10 cellular contexts compared by ENCODE assay signal in genomic region chr1:161021959-161022332, GRCh38. TPM values are rescaled to one million over a fixed set of nuclear protein-coding genes. Genes with fewer than 3 reads are reported as not detected.
A peak's percentile ranks its signal among the peaks of the same experiment; 100 is the strongest.
DNase-seq lines count a peak whose midpoint lies in the region; ATAC-seq, FAIRE-seq and TF ChIP-seq lines count a peak whose summit lies in the region.
"Had no signal": no experiment of that assay in that cellular context is flagged by ENCODE, and none has a peak within 500 bp of the region (broad histone marks: within the 10 kb centered on the region; RNA-seq: fewer than 3 reads in every experiment).

No MANE protein-coding gene starts in this region.

- CTCF ChIA-PET in CD4-positive, alpha-beta memory T cell (lab: Charles Lee; ENCODE audit: partially characterized antibody), result interaction anchor here (0.8 to 5.0 kb wide), 7 partner anchors 11 to 169 kb away, joined by 4 to 42 read pairs (median 7); partner anchors contain the start of genes KLHDC9 and TSTD1

- no peaks in the 10 kb centered on the region for H3K36me3 ChIP-seq in CD4-positive, alpha-beta memory T cell (ENCODE audit: insufficient read depth, low read length)
- no peaks in the 10 kb centered on the region for H3K36me3 ChIP-seq in bronchial epithelial cell (ENCODE audit: control insufficient read depth, insufficient read depth, low read length)
- no peaks in the 10 kb centered on the region for H3K36me3 ChIP-seq in HAP-1 (replicated peaks)
- H3K36me3 ChIP-seq: cardiac muscle cell had no signal

- peaks cover 0 to 2% of the 10 kb centered on the region in 2 donors for H3K36me3 Mint-ChIP-seq in CD4-positive, alpha-beta memory T cell
- peaks cover 3 to 4% of the 10 kb centered on the region in 2 donors for H3K36me3 Mint-ChIP-seq in naive B cell

- intact Hi-C loops in CD4-positive, alpha-beta memory T cell (cut with micrococcal nuclease), result loop anchor here (1.0 kb wide), 1 partner anchor 16 kb away; the partner anchor contains the start of gene TSTD1

- H3K27ac ChIP-seq in CD4-positive, alpha-beta memory T cell (ENCODE audit: low read depth, low read length), result peak overlapping the region; percentile 46

- H3K27me3 Mint-ChIP-seq in CD4-positive, alpha-beta memory T cell, result no peaks in the 10 kb centered on the region
- no peaks in the 10 kb centered on the region for H3K27me3 Mint-ChIP-seq in naive B cell

- in situ Hi-C loops in HAP-1 (cut with MboI; ENCODE audit: low sequenced_read_pairs), result no loop called here

- no peak for ATAC-seq in naive B cell (ENCODE audit: low read depth in 2 of 2)
- ATAC-seq in HG03045 (IDR thresholded peaks at IDR 0.05; ENCODE audit: unreplicated experiment), result no peak

- no peak for DNase-seq in CD4-positive, alpha-beta memory T cell
- DNase-seq in LNCaP clone FGC (ENCODE audit: low read depth) (no peak), bronchial epithelial cell (ENCODE audit: low read depth) (peak; percentile 97), naive B cell (no peak), foreskin melanocyte (no peak), DMS79 (lab: John Stamatoyannopoulos, UW) (no peak), HAP-1 (ENCODE audit: low spot score in 2 of 2) (no peak)
- DNase-seq: stimulated activated CD4-positive, alpha-beta T cell treated with anti-CD3 and anti-CD28 coated beads, Interleukin-2, amount 100 ng/mL, for 24 hours had no signal

- H3K4me3 ChIP-seq in CD4-positive, alpha-beta memory T cell (ENCODE audit: low read length in 2 of 2), result no peak overlapping the region
- peak overlapping the region; percentile 76 for H3K4me3 ChIP-seq in LNCaP clone FGC (ENCODE audit: low read depth, low read length)
- H3K4me3 ChIP-seq in bronchial epithelial cell (ENCODE audit: low read depth, low read length), result peak overlapping the region; percentile 37
- H3K4me3 ChIP-seq in HAP-1, result no peak overlapping the region; the same call in 1 of the 2 replicates

- TF ChIP-seq CTCF in LNCaP clone FGC (IDR thresholded peaks at IDR 0.05; ENCODE audit: control insufficient read depth, extremely low read depth, insufficient read depth) (no peak), bronchial epithelial cell (IDR thresholded peaks at IDR 0.05; ENCODE audit: insufficient read depth, low read length, severe bottlenecking) (no peak)

- POLR2A ChIA-PET in CD4-positive, alpha-beta memory T cell (lab: Charles Lee; ENCODE audit: partially characterized antibody), result interaction anchor here (0.6 to 2.8 kb wide), 14 partner anchors 8 to 185 kb away, joined by 3 to 62 read pairs (median 6); partner anchors contain the start of genes ARHGAP30, B4GALT3, DEDD and KLHDC9

- H3K27me3 ChIP-seq in CD4-positive, alpha-beta memory T cell (ENCODE audit: insufficient read depth, low read length), result no peaks in the 10 kb centered on the region
- H3K27me3 ChIP-seq in bronchial epithelial cell (ENCODE audit: control insufficient read depth, insufficient read depth, low read length) (no peaks in the 10 kb centered on the region), HAP-1 (ENCODE audit: low read depth) (no peaks in the 10 kb centered on the region)
- H3K27me3 ChIP-seq: cardiac muscle cell had no signal

- H3K27ac Mint-ChIP-seq in CD4-positive, alpha-beta memory T cell, result peak overlapping the region in 5 of 7 donors; percentile 86 to 99 (median 95)
- peak overlapping the region in 4 of 6 donors; percentile 91 to 98 (median 95) for H3K27ac Mint-ChIP-seq in naive B cell

- H3K9me3 Mint-ChIP-seq in CD4-positive, alpha-beta memory T cell, result peaks cover 0 to 2% (median 0%) of the 10 kb centered on the region in 8 donors
- H3K9me3 Mint-ChIP-seq in naive B cell, result peaks cover 0 to 3% (median 2%) of the 10 kb centered on the region in 7 donors

- peak overlapping the region in 6 of 8 donors; percentile 89 to 97 (median 94) for H3K4me3 Mint-ChIP-seq in CD4-positive, alpha-beta memory T cell
- H3K4me3 Mint-ChIP-seq in naive B cell, result peak overlapping the region; percentile 87 to 96 (median 92)

- no peak for FAIRE-seq in bronchial epithelial cell (lab: Jason Lieb, UNC)

- peaks cover 36% of the 10 kb centered on the region for H3K4me1 ChIP-seq in CD4-positive, alpha-beta memory T cell (ENCODE audit: insufficient read depth, low read length)
- peaks cover 26% of the 10 kb centered on the region for H3K4me1 ChIP-seq in HAP-1

- no peaks in the 10 kb centered on the region for H3K9me3 ChIP-seq in CD4-positive, alpha-beta memory T cell (ENCODE audit: control insufficient read depth in 1 of 2, low read length in 2 of 2)
- no peaks in the 10 kb centered on the region for H3K9me3 ChIP-seq in HAP-1

- peaks cover 21 to 52% (median 34%) of the 10 kb centered on the region in 4 donors for H3K4me1 Mint-ChIP-seq in CD4-positive, alpha-beta memory T cell
- peaks cover 31 to 37% (median 36%) of the 10 kb centered on the region in 3 donors for H3K4me1 Mint-ChIP-seq in naive B cell

RNA-seq across cellular contexts. Expression of gene F11R, which starts 1.0 kb away (rescaled TPM):
- total RNA-seq in CD4-positive, alpha-beta memory T cell, result 10 to 100 TPM; 19.3 to 27.1 TPM
- 10 to 100 TPM; 15.9 to 33.2 TPM for polyA plus RNA-seq in CD4-positive, alpha-beta memory T cell
- 269 and 280 TPM in 2 replicates for total RNA-seq in bronchial epithelial cell
- polyA plus RNA-seq in naive B cell (ENCODE audit: low read depth in 6 of 6), result 1 to 10 TPM; 5.2 to 9.2 (median 6.7) TPM

RNA-seq across cellular contexts. Expression of gene TSTD1, which starts 16.8 kb away (rescaled TPM):
- 10 to 100 TPM; 92.0 to 93.1 TPM for total RNA-seq in CD4-positive, alpha-beta memory T cell
- 100 to 1,000 TPM; 264 to 411 TPM for polyA plus RNA-seq in CD4-positive, alpha-beta memory T cell
- total RNA-seq in bronchial epithelial cell, result 55.5 and 87.1 TPM in 2 replicates
- 100 to 1,000 TPM; 477 to 790 (median 657) TPM for polyA plus RNA-seq in naive B cell (ENCODE audit: low read depth in 6 of 6)

RNA-seq across cellular contexts. Expression of gene USF1, which starts 23.8 kb away (rescaled TPM):
- total RNA-seq in CD4-positive, alpha-beta memory T cell, result 100 to 1,000 TPM; 101 to 102 TPM
- 1 to 10 TPM; 1.4 to 5.9 TPM for polyA plus RNA-seq in CD4-positive, alpha-beta memory T cell
- 58.4 and 70.2 TPM in 2 replicates for total RNA-seq in bronchial epithelial cell
- 10 to 100 TPM in 3 of 6 donors, 1 to 10 TPM in 3; 4.4 to 23.9 (median 9.7) TPM for polyA plus RNA-seq in naive B cell (ENCODE audit: low read depth in 6 of 6)

RNA-seq across cellular contexts. Expression of gene ARHGAP30, which starts 47.7 kb away (rescaled TPM):
- total RNA-seq in CD4-positive, alpha-beta memory T cell, result 100 to 1,000 TPM; 222 to 226 TPM
- polyA plus RNA-seq in CD4-positive, alpha-beta memory T cell, result 100 to 1,000 TPM in 1 of 2 donors, 10 to 100 TPM in 1; 63.4 to 213 TPM
- 1.3 and 3.1 TPM in 2 replicates for total RNA-seq in bronchial epithelial cell
- polyA plus RNA-seq in naive B cell (ENCODE audit: low read depth in 6 of 6), result 100 to 1,000 TPM in 1 of 6 donors, 10 to 100 TPM in 5; 42.4 to 154 (median 82.6) TPM
- total RNA-seq: cardiac muscle cell had no signal

Comparison
In these comparisons a context has a peak if more than half of its experiments do, and no peak if none do; other contexts are left out.
1. H3K4me3 ChIP-seq: peak in LNCaP clone FGC (single experiment) and bronchial epithelial cell (single experiment); none in CD4-positive, alpha-beta memory T cell (0 of 2) and HAP-1 (single experiment).